ENCODE assay signal across 39 cellular contexts in genomic region chr9:21314152-21314551, GRCh38. TPM values are rescaled to one million over a fixed set of nuclear protein-coding genes. Genes with fewer than 3 reads are reported as not detected.
"Had no signal": no experiment of that assay in that cellular context is flagged by ENCODE, and none has a peak within 500 bp of the region (broad histone marks: within the 10 kb centered on the region; RNA-seq: fewer than 3 reads in every experiment).

No MANE protein-coding gene starts in this region.

- H3K9me3 ChIP-seq: MG63 had no signal

- DNase-seq: Karpas-422, Kasumi-1, MG63, MM.1S, MV-4-11, NCI-H1048, NCI-H1092, NCI-H1092 treated with DMSO at 0.1 percent for 48 hours, NCI-H1105, NCI-H1105 treated with DMSO at 0.1 percent for 48 hours, NCI-H1417, NCI-H1417 treated with DMSO at 0.1 percent for 48 hours, NCI-H1436, NCI-H1436 treated with DMSO at 0.1 percent for 48 hours, NCI-H146, NCI-H1694, NCI-H1694 treated with DMSO at 0.1 percent for 48 hours, NCI-H187, NCI-H187 treated with DMSO at 0.1 percent for 48 hours, NCI-H1930, NCI-H2029, NCI-H2029 treated with DMSO at 0.1 percent for 48 hours, NCI-H2081, NCI-H2081 treated with DMSO at 0.1 percent for 48 hours, NCI-H2107, NCI-H2171, NCI-H2171 treated with DMSO at 0.1 percent for 48 hours, NCI-H2227 treated with DMSO at 0.1 percent for 48 hours, NCI-H226, NCI-H345, NCI-H446, NCI-H446 treated with DMSO at 0.1 percent for 48 hours, NCI-H510A, NCI-H510A treated with DMSO at 0.1 percent for 48 hours, NCI-H524 had no signal

- H3K4me3 ChIP-seq: MG63 had no signal

- H3K36me3 ChIP-seq: MG63 had no signal

RNA-seq across cellular contexts. Expression of gene IFNA5, which starts 9.0 kb away (rescaled TPM):
- total RNA-seq: LHCN-M2, M059J, MCF 10A, NCI-H460 had no signal

RNA-seq across cellular contexts. Expression of gene IFNA6, which starts 36.5 kb away (rescaled TPM):
- total RNA-seq: LHCN-M2, M059J, MCF 10A, NCI-H460 had no signal

RNA-seq across cellular contexts. Expression of gene IFNA13, which starts 53.7 kb away (rescaled TPM):
- total RNA-seq: LHCN-M2, M059J, MCF 10A, NCI-H460 had no signal
